ENCODE assay signal across 8 cellular contexts in the genomic region with DNA sequence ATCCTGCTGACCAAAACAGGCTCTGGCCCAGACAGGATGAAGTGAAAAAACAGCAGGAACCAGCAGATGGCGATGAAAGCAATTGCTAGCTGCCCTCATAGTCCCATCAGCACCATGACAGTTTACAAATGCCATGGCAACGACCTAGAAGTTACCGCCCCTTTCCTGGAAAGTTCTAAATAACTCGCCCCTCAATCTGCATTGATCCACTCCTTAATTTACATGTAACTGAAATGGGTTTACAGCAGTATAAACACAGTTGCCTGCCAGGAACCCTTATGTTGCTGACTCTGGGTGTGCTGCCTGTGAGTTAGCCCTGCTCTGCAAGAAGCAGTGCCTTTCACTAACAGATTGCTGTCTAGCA.
A peak's percentile ranks its signal among the peaks of the same experiment; 100 is the strongest.
DNase-seq lines count a peak whose midpoint lies in the region; ATAC-seq and TF ChIP-seq lines count a peak whose summit lies in the region.

No MANE protein-coding gene starts in this region.

- no peaks in the 10 kb centered on the region for H3K4me1 ChIP-seq in trophoblast cell (ENCODE audit: control insufficient read depth in 1 of 2, insufficient read depth in 2 of 2, low read length in 2 of 2)
- H3K4me1 ChIP-seq in aorta (ENCODE audit: control insufficient read depth in 1 of 2, insufficient read depth in 2 of 2, low read length in 2 of 2) = no peaks in the 10 kb centered on the region

- H2BK120ac ChIP-seq in trophoblast cell (ENCODE audit: insufficient read depth, low read length, poor library complexity) = no peak overlapping the region

- H3K79me2 ChIP-seq in trophoblast cell (ENCODE audit: control insufficient read depth, insufficient read depth, low read length, poor library complexity) = no peaks in the 10 kb centered on the region

- intact Hi-C loops in aorta (cut with DNase I) = no loop called here

- no peak overlapping the region for H2BK12ac ChIP-seq in trophoblast cell (ENCODE audit: low read length)

- no peaks in the 10 kb centered on the region for H3K36me3 ChIP-seq in trophoblast cell (ENCODE audit: control insufficient read depth in 1 of 2, insufficient read depth in 2 of 2, low read length in 2 of 2)
- H3K36me3 ChIP-seq in aorta (ENCODE audit: control insufficient read depth in 1 of 2, insufficient read depth in 2 of 2, low read length in 1 of 2) = no peaks in the 10 kb centered on the region

- no peak overlapping the region for H2AK5ac ChIP-seq in trophoblast cell (ENCODE audit: low read length)

- peak; percentile 37 to 57 for DNase-seq in AML-193 (lab: John Stamatoyannopoulos, UW)
- DNase-seq in NCI-H2029 treated with DMSO at 0.1 percent for 48 hours (lab: John Stamatoyannopoulos, UW) = peak; percentile 1
- DNase-seq in activated CD4-positive, alpha-beta T cell treated with anti-CD3 and anti-CD28 coated beads, Interleukin-2, amount 50 U/mL, for 48 hours = peak; percentile 24 to 45
- peak; percentile 31 for DNase-seq in germinal center (ENCODE audit: low spot score)
- DNase-seq in trophoblast cell = peak; percentile 52 to 73
- DNase-seq in aorta = no peak

- no peak overlapping the region for H4K12ac ChIP-seq in trophoblast cell (ENCODE audit: low read depth, low read length)

- H2BK5ac ChIP-seq in trophoblast cell (ENCODE audit: low read depth, low read length, poor library complexity) = no peak overlapping the region

- H3K14ac ChIP-seq in trophoblast cell (ENCODE audit: low read length) = no peak overlapping the region

- H2AFZ ChIP-seq in trophoblast cell (ENCODE audit: insufficient read depth, low read length, poor library complexity) = no peak overlapping the region

- WGBS in trophoblast cell (ENCODE audit: extremely low coverage, insufficient coverage, insufficient read length) = no CpG with 5 or more reads among the region's 4 CpGs
- WGBS in aorta, 2 donors = 8 to 12% methylated on average over 4 of the region's 4 CpGs

- H4K8ac ChIP-seq in trophoblast cell (ENCODE audit: low read depth, low read length) = no peak overlapping the region

- H3K4me2 ChIP-seq in trophoblast cell (ENCODE audit: low read length) = no peak overlapping the region

- no peak overlapping the region for H3K18ac ChIP-seq in trophoblast cell (ENCODE audit: low read length)

- H3K79me1 ChIP-seq in trophoblast cell (ENCODE audit: low read length) = no peaks in the 10 kb centered on the region

- H3K27ac ChIP-seq in trophoblast cell (ENCODE audit: low read depth, low read length) (no peak overlapping the region), aorta (ENCODE audit: low read depth in 1 of 2, low read length in 2 of 2) (no peak overlapping the region)

- H3K4me3 ChIP-seq in GM12875 (ENCODE audit: low read depth, low read length) (no peak overlapping the region), trophoblast cell (ENCODE audit: low read depth, low read length) (no peak overlapping the region), aorta (ENCODE audit: low read length in 2 of 2) (no peak overlapping the region)

- H3K27me3 ChIP-seq in trophoblast cell (ENCODE audit: insufficient read depth, low read length) = no peaks in the 10 kb centered on the region
- H3K27me3 ChIP-seq in aorta (ENCODE audit: control insufficient read depth in 1 of 2, insufficient read depth in 2 of 2, low read length in 1 of 2) = no peaks in the 10 kb centered on the region

- H3K9ac ChIP-seq in trophoblast cell (ENCODE audit: low read length) = no peak overlapping the region

- H4K91ac ChIP-seq in trophoblast cell (ENCODE audit: low read depth, low read length) = no peak overlapping the region

- no peak overlapping the region for H3K23ac ChIP-seq in trophoblast cell (ENCODE audit: low read length)

- H3K9me3 ChIP-seq in trophoblast cell (ENCODE audit: insufficient read depth, low read depth, low read length) (no peaks in the 10 kb centered on the region), aorta (ENCODE audit: control insufficient read depth, low read length) (no peaks in the 10 kb centered on the region)

- ATAC-seq in HG02678 (IDR thresholded peaks at IDR 0.05; ENCODE audit: unreplicated experiment) (peak; percentile 81), aorta (ENCODE audit: low FRiP score) (no peak)

- no peak overlapping the region for H3K4ac ChIP-seq in trophoblast cell (ENCODE audit: low read depth, low read length)

- TF ChIP-seq CTCF in GM12875 (IDR thresholded peaks at IDR 0.05; ENCODE audit: borderline replicate concordance, insufficient read depth, low read depth, low read length) = peak; percentile 65; the same call in 1 of the 2 replicates

Comparison
In these comparisons a context has a peak if more than half of its experiments do, and no peak if none do; other contexts are left out.
1. DNase-seq: peak in AML-193 (2 of 2), NCI-H2029 treated with DMSO at 0.1 percent for 48 hours (single experiment), activated CD4-positive, alpha-beta T cell treated with anti-CD3 and anti-CD28 coated beads, Interleukin-2, amount 50 U/mL, for 48 hours (2 of 2), germinal center (single experiment) and trophoblast cell (2 of 2); none in aorta (0 of 2).